1 cellular context compared by ENCODE assay signal in genomic region chr18:2978208-2978607, GRCh38.
TF ChIP-seq lines count a peak whose summit lies in the region.

No MANE protein-coding gene starts in this region.

TF ChIP-seq in GM12878, 131 proteins besides CTCF, POLR2A, EP300 and RAD21 (continued from another document and continues in another):
- TF ChIP-seq NKRF (conservative IDR thresholded peaks at IDR 0.05) (no peak; the same call in 1 of the 2 replicates), BMI1 (IDR thresholded peaks at IDR 0.05; ENCODE audit: borderline replicate concordance) (peak; percentile 69), TCF12 (IDR thresholded peaks at IDR 0.05; ENCODE audit: low read depth, low read length) (no peak), PML (IDR thresholded peaks at IDR 0.05; ENCODE audit: low read length) (no peak), NFIC (IDR thresholded peaks at IDR 0.05; ENCODE audit: low read depth, low read length) (peak; percentile 93), FOXM1 (IDR thresholded peaks at IDR 0.05; ENCODE audit: low read depth, low read length) (peak; percentile 67; the same call in 1 of the 2 replicates), JUNB (IDR thresholded peaks at IDR 0.05) (peak; percentile 96), HDAC2 (IDR thresholded peaks at IDR 0.05) (no peak), SRF (IDR thresholded peaks at IDR 0.05; ENCODE audit: low read depth in 2 of 2, low read length in 2 of 2) (0 out of 4 replicates have a peak, but pooled peaks of 1 of the 2 experiments have one; percentile 49), GATAD2B (conservative IDR thresholded peaks at IDR 0.05; ENCODE audit: low read depth) (no peak), POLR2AphosphoS5 (IDR thresholded peaks at IDR 0.05; ENCODE audit: low read length) (no peak), IKZF1 (conservative IDR thresholded peaks at IDR 0.05) (peak; percentile 86), USF1 (IDR thresholded peaks at IDR 0.05; ENCODE audit: borderline replicate concordance, extremely low read length, insufficient read depth, low read depth, low read length) (no peak), POLR2AphosphoS2 (IDR thresholded peaks at IDR 0.05; ENCODE audit: low read depth, low read length) (no peak), BCL3 (IDR thresholded peaks at IDR 0.05; ENCODE audit: borderline replicate concordance, insufficient read depth, low read depth, low read length, poor library complexity, severe bottlenecking) (peak; percentile 61), RCOR1 (conservative IDR thresholded peaks at IDR 0.05; ENCODE audit: low read depth, low read length) (no peak), FOXK2 (IDR thresholded peaks at IDR 0.05) (no peak), CBX3 (IDR thresholded peaks at IDR 0.05; ENCODE audit: borderline replicate concordance, low read depth) (no peak), TAF1 (IDR thresholded peaks at IDR 0.05; ENCODE audit: borderline replicate concordance, low read depth, low read length) (no peak), HDGF (IDR thresholded peaks at IDR 0.05) (no peak), SUZ12 (IDR thresholded peaks at IDR 0.05; ENCODE audit: unreplicated experiment) (no peak), ZNF384 (IDR thresholded peaks at IDR 0.05; ENCODE audit: borderline replicate concordance, low read depth, low read length) (no peak), LARP7 (IDR thresholded peaks at IDR 0.05) (no peak), HCFC1 (IDR thresholded peaks at IDR 0.05; ENCODE audit: low read length) (no peak), RBBP5 (conservative IDR thresholded peaks at IDR 0.05) (no peak), CBX5 (IDR thresholded peaks at IDR 0.05; ENCODE audit: low read depth) (no peak), ZBED1 (IDR thresholded peaks at IDR 0.05; ENCODE audit: borderline replicate concordance) (no peak), REST (IDR thresholded peaks at IDR 0.05; ENCODE audit: low read depth, low read length) (no peak), RAD51 (IDR thresholded peaks at IDR 0.05) (no peak), ZNF274 (IDR thresholded peaks at IDR 0.05; ENCODE audit: insufficient read depth, insufficient read length) (no peak), SMC3 (IDR thresholded peaks at IDR 0.05; ENCODE audit: borderline replicate concordance, low read length) (no peak), E4F1 (IDR thresholded peaks at IDR 0.05; ENCODE audit: borderline replicate concordance, partially characterized antibody) (no peak), HSF1 (IDR thresholded peaks at IDR 0.05; ENCODE audit: low read depth, low read length) (no peak), MTA2 (IDR thresholded peaks at IDR 0.05; ENCODE audit: low read depth) (peak; percentile 89), CREM (IDR thresholded peaks at IDR 0.05; ENCODE audit: low read depth) (peak; percentile 76), ZNF207 (IDR thresholded peaks at IDR 0.05; ENCODE audit: borderline replicate concordance) (no peak), SREBF1 (IDR thresholded peaks at IDR 0.05; ENCODE audit: low read length) (no peak), SKIL (IDR thresholded peaks at IDR 0.05; ENCODE audit: low read depth, poor library complexity, severe bottlenecking) (peak; percentile 88), SPI1 (IDR thresholded peaks at IDR 0.05; ENCODE audit: borderline replicate concordance, insufficient read depth, low read depth, low read length) (no peak), KDM1A (IDR thresholded peaks at IDR 0.05; ENCODE audit: borderline replicate concordance) (no peak), PAX8 (IDR thresholded peaks at IDR 0.05) (no peak), MYB (IDR thresholded peaks at IDR 0.05; ENCODE audit: borderline replicate concordance, low read depth, low read length) (no peak), USF2 (IDR thresholded peaks at IDR 0.05; ENCODE audit: borderline replicate concordance, low read depth, low read length) (no peak), HDAC6 (IDR thresholded peaks at IDR 0.05; ENCODE audit: unreplicated experiment) (no peak), TBL1XR1 (IDR thresholded peaks at IDR 0.05; ENCODE audit: low read depth, low read length) (no peak), MXI1 (IDR thresholded peaks at IDR 0.05; ENCODE audit: low read depth, low read length) (no peak), PAX5 (IDR thresholded peaks at IDR 0.05; ENCODE audit: borderline replicate concordance, low read depth, low read length) (0 out of 2 replicates have a peak, but pooled peaks have one; percentile 21), ZSCAN29 (IDR thresholded peaks at IDR 0.05) (no peak), EZH2 (IDR thresholded peaks at IDR 0.05; ENCODE audit: borderline replicate concordance, control insufficient read depth, low read depth, low read length) (no peak), BHLHE40 (IDR thresholded peaks at IDR 0.05; ENCODE audit: borderline replicate concordance in 1 of 2, low read depth in 2 of 2, low read length in 1 of 2) (peak; percentile 20 to 55; a peak in 2 of 4 replicates), ZZZ3 (IDR thresholded peaks at IDR 0.05; ENCODE audit: control insufficient read depth, insufficient read length, low read depth) (no peak), CHD1 (IDR thresholded peaks at IDR 0.05; ENCODE audit: low read depth, low read length) (no peak), MAX (IDR thresholded peaks at IDR 0.05; ENCODE audit: low read depth, low read length) (no peak), SREBF2 (IDR thresholded peaks at IDR 0.05; ENCODE audit: low read length) (no peak), IRF5 (IDR thresholded peaks at IDR 0.05; ENCODE audit: borderline replicate concordance) (no peak)
